19 cellular contexts compared by ENCODE assay signal in the genomic region with DNA sequence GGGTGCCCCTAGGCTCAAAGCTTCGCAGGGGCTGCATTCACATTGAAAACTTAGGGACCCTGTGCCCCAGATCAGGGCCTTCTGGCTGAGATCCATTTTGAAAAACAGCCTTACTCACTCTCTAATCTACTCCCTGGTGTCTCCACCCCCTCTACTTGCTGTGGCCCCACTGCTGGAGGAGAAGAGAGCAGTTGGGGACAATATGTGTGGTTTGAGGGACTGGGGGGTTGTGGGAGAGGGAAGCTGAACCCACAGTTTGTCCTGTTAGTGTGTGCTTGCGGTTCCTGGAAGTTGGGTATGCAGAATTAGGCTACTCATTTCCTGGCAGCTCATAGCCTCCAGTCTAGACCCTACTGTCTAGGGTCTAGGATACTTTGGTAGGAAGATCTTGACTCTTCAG.
DNase-seq lines count a peak whose midpoint lies in the region; ATAC-seq and TF ChIP-seq lines count a peak whose summit lies in the region.
"Had no signal": no experiment of that assay in that cellular context is flagged by ENCODE, and none has a peak within 500 bp of the region (broad histone marks: within the 10 kb centered on the region; RNA-seq: fewer than 3 reads in every experiment).

No MANE protein-coding gene starts in this region.

- TF ChIP-seq CTCF in NB4 (IDR thresholded peaks at IDR 0.05; ENCODE audit: low read depth, low read length) = no peak
- TF ChIP-seq CTCF in brain microvascular endothelial cell (IDR thresholded peaks at IDR 0.05; ENCODE audit: low read depth, low read length, missing control alignments) = no peak
- no peak for TF ChIP-seq CTCF in neural progenitor cell (IDR thresholded peaks at IDR 0.05)

- H3K4me3 ChIP-seq in NB4 (ENCODE audit: low read depth, low read length) = no peak overlapping the region
- H3K4me3 ChIP-seq in brain microvascular endothelial cell (ENCODE audit: low read depth, low read length) = no peak overlapping the region
- H3K4me3 ChIP-seq in neural progenitor cell = no peak overlapping the region
- H3K4me3 ChIP-seq: body of pancreas, thoracic aorta had no signal

- H3K4me2 ChIP-seq in neural progenitor cell = no peak overlapping the region

- no peak overlapping the region for H3K9ac ChIP-seq in neural progenitor cell

- in situ Hi-C loops in brain microvascular endothelial cell (cut with HindIII; ENCODE audit: low pct_ligation_motif_present, low sequenced_read_pairs) = no loop called here

- H3K27ac Mint-ChIP-seq in activated naive CD4-positive, alpha-beta T cell treated with anti-CD3 and anti-CD28 coated beads, Interleukin-2, amount 10 ng/mL, durations not matched to agents 7 days and 5 days = peak overlapping the region; percentile 60
- peak overlapping the region; percentile 41 for H3K27ac Mint-ChIP-seq in activated CD4-positive, alpha-beta memory T cell treated with anti-CD3 and anti-CD28 coated beads, Interleukin-2, amount 10 ng/mL, durations not matched to agents 7 days and 5 days
- no peak overlapping the region for H3K27ac Mint-ChIP-seq in stimulated activated naive CD8-positive, alpha-beta T cell treated with anti-CD3 and anti-CD28 coated beads, Interleukin-15, amount 100 ng/mL, for 72 hours
- no peak overlapping the region for H3K27ac Mint-ChIP-seq in neural progenitor cell
- H3K27ac Mint-ChIP-seq: activated naive CD8-positive, alpha-beta T cell treated with anti-CD3 and anti-CD28 coated beads, Interleukin-2, amount 50 U/mL, for 24 hours had no signal

- peak; percentile 37 for DNase-seq in activated naive CD4-positive, alpha-beta T cell treated with anti-CD3 and anti-CD28 coated beads, Interleukin-2, amount 10 ng/mL, durations not matched to agents 7 days and 5 days
- DNase-seq in activated naive CD4-positive, alpha-beta T cell treated with Interleukin-2 at 50 U/mL for 16 hours = no peak
- DNase-seq in NB4 (ENCODE audit: low read depth) (peak; percentile 86), brain microvascular endothelial cell (no peak), neural progenitor cell (ENCODE audit: low spot score) (no peak)
- DNase-seq in activated CD4-positive, alpha-beta memory T cell treated with anti-CD3 and anti-CD28 coated beads, Interleukin-2, amount 10 ng/mL, durations not matched to agents 7 days and 5 days = peak; percentile 38
- no peak for DNase-seq in stimulated activated naive CD8-positive, alpha-beta T cell treated with anti-CD3 and anti-CD28 coated beads, Interleukin-15, amount 100 ng/mL, for 72 hours
- DNase-seq: activated naive CD8-positive, alpha-beta T cell treated with anti-CD3 and anti-CD28 coated beads, Interleukin-2, amount 50 U/mL, for 24 hours; DMS53; mesendoderm; naive thymus-derived CD8-positive, alpha-beta T cell; NCI-H1436; NCI-H524 had no signal

- POLR2A ChIA-PET in activated CD4-positive, alpha-beta memory T cell treated with anti-CD3 and anti-CD28 coated beads, Interleukin-2, amount 10 ng/mL, durations not matched to agents 7 days and 5 days (lab: Charles Lee) = interaction anchor here (1.5 kb wide), 1 partner anchor 213 kb away, joined by 3 read pairs; no protein-coding TSS in a partner anchor

- no peaks in the 10 kb centered on the region for H3K27me3 ChIP-seq in brain microvascular endothelial cell (replicated peaks)
- H3K27me3 ChIP-seq in neural progenitor cell = no peaks in the 10 kb centered on the region
- H3K27me3 ChIP-seq: body of pancreas had no signal

- H3K4me1 Mint-ChIP-seq in activated naive CD4-positive, alpha-beta T cell treated with anti-CD3 and anti-CD28 coated beads, Interleukin-2, amount 10 ng/mL, durations not matched to agents 7 days and 5 days = peaks cover 61% of the 10 kb centered on the region
- peaks cover 56% of the 10 kb centered on the region for H3K4me1 Mint-ChIP-seq in activated CD4-positive, alpha-beta memory T cell treated with anti-CD3 and anti-CD28 coated beads, Interleukin-2, amount 10 ng/mL, durations not matched to agents 7 days and 5 days
- peaks cover 47% of the 10 kb centered on the region for H3K4me1 Mint-ChIP-seq in stimulated activated naive CD8-positive, alpha-beta T cell treated with anti-CD3 and anti-CD28 coated beads, Interleukin-15, amount 100 ng/mL, for 72 hours
- H3K4me1 Mint-ChIP-seq in neural progenitor cell = peaks cover 26% of the 10 kb centered on the region

- peaks cover 10% of the 10 kb centered on the region for H3K4me1 ChIP-seq in neural progenitor cell

- TF ChIP-seq POLR2A in NB4 (IDR thresholded peaks at IDR 0.05; ENCODE audit: extremely low read depth, insufficient read length) = no peak

- H3K9me3 ChIP-seq in neural progenitor cell (ENCODE audit: low read depth) = no peaks in the 10 kb centered on the region
- H3K9me3 ChIP-seq: body of pancreas, thoracic aorta had no signal

- CTCF ChIA-PET in activated naive CD4-positive, alpha-beta T cell treated with anti-CD3 and anti-CD28 coated beads, Interleukin-2, amount 10 ng/mL, durations not matched to agents 7 days and 5 days (lab: Charles Lee) = interaction anchor here (0.6 to 1.6 kb wide), 3 partner anchors 41 to 73 kb away, joined by 3 to 5 read pairs (median 3); no protein-coding TSS in a partner anchor
- CTCF ChIA-PET in activated CD4-positive, alpha-beta memory T cell treated with anti-CD3 and anti-CD28 coated beads, Interleukin-2, amount 10 ng/mL, durations not matched to agents 7 days and 5 days (lab: Charles Lee) = no interaction called here

- no peaks in the 10 kb centered on the region for H3K9me3 Mint-ChIP-seq in activated naive CD4-positive, alpha-beta T cell treated with anti-CD3 and anti-CD28 coated beads, Interleukin-2, amount 10 ng/mL, durations not matched to agents 7 days and 5 days
- no peaks in the 10 kb centered on the region for H3K9me3 Mint-ChIP-seq in activated CD4-positive, alpha-beta memory T cell treated with anti-CD3 and anti-CD28 coated beads, Interleukin-2, amount 10 ng/mL, durations not matched to agents 7 days and 5 days
- H3K9me3 Mint-ChIP-seq in stimulated activated naive CD8-positive, alpha-beta T cell treated with anti-CD3 and anti-CD28 coated beads, Interleukin-15, amount 100 ng/mL, for 72 hours = no peaks in the 10 kb centered on the region
- H3K9me3 Mint-ChIP-seq in neural progenitor cell = no peaks in the 10 kb centered on the region
- H3K9me3 Mint-ChIP-seq: activated naive CD8-positive, alpha-beta T cell treated with anti-CD3 and anti-CD28 coated beads, Interleukin-2, amount 50 U/mL, for 24 hours; CD4-positive, CD25-positive, alpha-beta regulatory T cell; naive thymus-derived CD8-positive, alpha-beta T cell had no signal

- ATAC-seq in stimulated activated naive CD8-positive, alpha-beta T cell treated with anti-CD3 and anti-CD28 coated beads, Interleukin-15, amount 100 ng/mL, for 72 hours = peak; percentile 66
- no peak for ATAC-seq in HG02610 (IDR thresholded peaks at IDR 0.05; ENCODE audit: unreplicated experiment)
- ATAC-seq: activated naive CD8-positive, alpha-beta T cell treated with anti-CD3 and anti-CD28 coated beads, Interleukin-2, amount 50 U/mL, for 24 hours; body of pancreas; naive thymus-derived CD8-positive, alpha-beta T cell; sciatic nerve; SK-N-SH treated with all-trans-retinoic acid at 6 μM for 48 hours had no signal

- peaks cover 4% of the 10 kb centered on the region for H3K36me3 Mint-ChIP-seq in activated naive CD4-positive, alpha-beta T cell treated with anti-CD3 and anti-CD28 coated beads, Interleukin-2, amount 10 ng/mL, durations not matched to agents 7 days and 5 days
- H3K36me3 Mint-ChIP-seq in activated CD4-positive, alpha-beta memory T cell treated with anti-CD3 and anti-CD28 coated beads, Interleukin-2, amount 10 ng/mL, durations not matched to agents 7 days and 5 days (ENCODE audit: low read depth) = no peaks in the 10 kb centered on the region
- no peaks in the 10 kb centered on the region for H3K36me3 Mint-ChIP-seq in neural progenitor cell
- H3K36me3 Mint-ChIP-seq: naive thymus-derived CD8-positive, alpha-beta T cell had no signal

- H3K27ac ChIP-seq in brain microvascular endothelial cell = no peak overlapping the region
- no peak overlapping the region for H3K27ac ChIP-seq in neural progenitor cell
- H3K27ac ChIP-seq: body of pancreas, thoracic aorta had no signal

- no peaks in the 10 kb centered on the region for H3F3A ChIP-seq in neural progenitor cell (ENCODE audit: low read depth)

- H3K36me3 ChIP-seq in brain microvascular endothelial cell (replicated peaks) = no peaks in the 10 kb centered on the region
- no peaks in the 10 kb centered on the region for H3K36me3 ChIP-seq in neural progenitor cell
- H3K36me3 ChIP-seq: thoracic aorta had no signal

- H3K79me2 ChIP-seq in neural progenitor cell (ENCODE audit: low read depth) = no peaks in the 10 kb centered on the region

- no peaks in the 10 kb centered on the region for H3K27me3 Mint-ChIP-seq in activated naive CD4-positive, alpha-beta T cell treated with anti-CD3 and anti-CD28 coated beads, Interleukin-2, amount 10 ng/mL, durations not matched to agents 7 days and 5 days
- no peaks in the 10 kb centered on the region for H3K27me3 Mint-ChIP-seq in activated CD4-positive, alpha-beta memory T cell treated with anti-CD3 and anti-CD28 coated beads, Interleukin-2, amount 10 ng/mL, durations not matched to agents 7 days and 5 days
- no peaks in the 10 kb centered on the region for H3K27me3 Mint-ChIP-seq in stimulated activated naive CD8-positive, alpha-beta T cell treated with anti-CD3 and anti-CD28 coated beads, Interleukin-15, amount 100 ng/mL, for 72 hours
- H3K27me3 Mint-ChIP-seq in neural progenitor cell (ENCODE audit: insufficient read depth, low read depth) = no peaks in the 10 kb centered on the region
- H3K27me3 Mint-ChIP-seq: activated naive CD8-positive, alpha-beta T cell treated with anti-CD3 and anti-CD28 coated beads, Interleukin-2, amount 50 U/mL, for 24 hours; naive thymus-derived CD8-positive, alpha-beta T cell had no signal

- no peaks in the 10 kb centered on the region for H4K20me1 ChIP-seq in neural progenitor cell (ENCODE audit: low read depth)

- no peak overlapping the region for H3K4me3 Mint-ChIP-seq in activated naive CD4-positive, alpha-beta T cell treated with anti-CD3 and anti-CD28 coated beads, Interleukin-2, amount 10 ng/mL, durations not matched to agents 7 days and 5 days
- no peak overlapping the region for H3K4me3 Mint-ChIP-seq in activated CD4-positive, alpha-beta memory T cell treated with anti-CD3 and anti-CD28 coated beads, Interleukin-2, amount 10 ng/mL, durations not matched to agents 7 days and 5 days
- peak overlapping the region in 1 of 2 donors; percentile 10 for H3K4me3 Mint-ChIP-seq in stimulated activated naive CD8-positive, alpha-beta T cell treated with anti-CD3 and anti-CD28 coated beads, Interleukin-15, amount 100 ng/mL, for 72 hours
- no peak overlapping the region for H3K4me3 Mint-ChIP-seq in neural progenitor cell
- H3K4me3 Mint-ChIP-seq: activated naive CD8-positive, alpha-beta T cell treated with anti-CD3 and anti-CD28 coated beads, Interleukin-2, amount 50 U/mL, for 24 hours had no signal

- no peak overlapping the region for H2AFZ ChIP-seq in neural progenitor cell (replicated peaks)

Comparison
In these comparisons a context has a peak if more than half of its experiments do, and no peak if none do; other contexts are left out.
1. DNase-seq: peak in activated naive CD4-positive, alpha-beta T cell treated with anti-CD3 and anti-CD28 coated beads, Interleukin-2, amount 10 ng/mL, durations not matched to agents 7 days and 5 days (single experiment), NB4 (single experiment) and activated CD4-positive, alpha-beta memory T cell treated with anti-CD3 and anti-CD28 coated beads, Interleukin-2, amount 10 ng/mL, durations not matched to agents 7 days and 5 days (single experiment); none in activated naive CD4-positive, alpha-beta T cell treated with Interleukin-2 at 50 U/mL for 16 hours (single experiment), stimulated activated naive CD8-positive, alpha-beta T cell treated with anti-CD3 and anti-CD28 coated beads, Interleukin-15, amount 100 ng/mL, for 72 hours (0 of 2), brain microvascular endothelial cell (single experiment) and neural progenitor cell (single experiment).
2. H3K27ac Mint-ChIP-seq: peak in activated naive CD4-positive, alpha-beta T cell treated with anti-CD3 and anti-CD28 coated beads, Interleukin-2, amount 10 ng/mL, durations not matched to agents 7 days and 5 days (single experiment) and activated CD4-positive, alpha-beta memory T cell treated with anti-CD3 and anti-CD28 coated beads, Interleukin-2, amount 10 ng/mL, durations not matched to agents 7 days and 5 days (single experiment); none in stimulated activated naive CD8-positive, alpha-beta T cell treated with anti-CD3 and anti-CD28 coated beads, Interleukin-15, amount 100 ng/mL, for 72 hours (0 of 2) and neural progenitor cell (single experiment).